In the genomic region with DNA sequence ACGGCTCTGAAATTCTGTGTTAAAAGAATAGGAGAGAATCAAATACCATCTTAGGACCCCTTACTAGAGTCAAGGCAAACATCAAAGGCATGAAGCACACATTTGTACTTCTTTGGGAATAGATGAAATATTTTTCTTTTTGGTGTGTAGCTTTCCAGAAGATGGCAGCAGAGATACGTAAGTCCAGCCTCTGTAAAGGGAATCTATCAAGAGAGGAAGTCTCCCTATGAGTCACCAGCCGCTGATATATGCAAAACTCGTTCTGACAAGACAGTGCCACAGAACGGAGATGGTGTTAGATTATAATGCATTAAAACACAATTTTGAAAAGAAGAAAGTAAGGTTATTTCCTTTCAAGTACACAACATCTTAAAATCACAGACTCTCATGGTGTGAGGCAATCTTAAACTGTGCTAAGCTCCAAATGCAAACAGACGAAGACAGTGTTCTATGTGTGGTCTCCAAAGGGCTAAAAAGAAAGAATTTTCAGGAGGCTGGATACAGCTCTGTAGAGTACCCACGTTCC, we compare ENCODE assay signal across 8 cellular contexts.
DNase-seq lines count a peak whose midpoint lies in the region; ATAC-seq and TF ChIP-seq lines count a peak whose summit lies in the region.

No MANE protein-coding gene starts in this region.

- intact Hi-C loops in activated B cell treated with CpG ODN at 0.5 μM for 24 hours (cut with micrococcal nuclease) (loop anchor here (5.0 kb wide), 2 partner anchors 303 to 1333 kb away; a partner anchor contains a TSS), mucosa of descending colon (cut with DNase I, micrococcal nuclease) (no loop called here)

- no peak overlapping the region for H3K9ac ChIP-seq in endodermal cell (ENCODE audit: extremely low read depth, low read length, poor library complexity, severe bottlenecking)

- POLR2A ChIA-PET in activated B cell treated with CpG ODN at 0.5 μM for 24 hours (lab: Charles Lee): no interaction called here

- H3K4me1 Mint-ChIP-seq in activated B cell treated with CpG ODN at 0.5 μM for 24 hours (no peaks in the 10 kb centered on the region), endodermal cell (no peaks in the 10 kb centered on the region)

- DNase-seq in COLO829 (ENCODE audit: low spot score): peak; percentile 81
- peak; percentile 71 for DNase-seq in NCI-H226
- no peak for DNase-seq in activated B cell treated with CpG ODN at 0.5 μM for 24 hours
- peak; percentile 60 for DNase-seq in endodermal cell
- peak in 1 of 3 donors; percentile 74 for DNase-seq in mucosa of descending colon
- DNase-seq in stimulated activated naive CD4-positive, alpha-beta T cell treated with Interleukin-2 at 50 U/mL for 16 hours (lab: John Stamatoyannopoulos, UW): peak; percentile 54

- TF ChIP-seq CTCF in activated B cell treated with CpG ODN at 0.5 μM for 24 hours (IDR thresholded peaks at IDR 0.05) (no peak), endodermal cell (conservative IDR thresholded peaks at IDR 0.05) (peak; percentile 81), mucosa of descending colon (IDR thresholded peaks at IDR 0.05) (no peak)

- 23 to 36% methylated on average over 3 to 6 of the region's 7 CpGs for WGBS in endodermal cell (ENCODE audit: insufficient coverage in 1 of 2, insufficient read length in 1 of 2), 2 experiments

- H3K36me3 Mint-ChIP-seq in activated B cell treated with CpG ODN at 0.5 μM for 24 hours (ENCODE audit: low read depth): no peaks in the 10 kb centered on the region
- H3K36me3 Mint-ChIP-seq in endodermal cell (ENCODE audit: low read depth): no peaks in the 10 kb centered on the region

- H3K9me3 Mint-ChIP-seq in activated B cell treated with CpG ODN at 0.5 μM for 24 hours: no peaks in the 10 kb centered on the region
- H3K9me3 Mint-ChIP-seq in endodermal cell: peaks cover 9% of the 10 kb centered on the region

- no peaks in the 10 kb centered on the region for H3K27me3 ChIP-seq in endodermal cell (ENCODE audit: control insufficient read depth, insufficient read depth, low read length, poor library complexity, severe bottlenecking)

- H3K27me3 Mint-ChIP-seq in activated B cell treated with CpG ODN at 0.5 μM for 24 hours: no peaks in the 10 kb centered on the region
- H3K27me3 Mint-ChIP-seq in endodermal cell (ENCODE audit: insufficient read depth): peaks cover under 1% of the 10 kb centered on the region

- H3K4me3 Mint-ChIP-seq in activated B cell treated with CpG ODN at 0.5 μM for 24 hours (no peak overlapping the region), endodermal cell (no peak overlapping the region)

- no peak overlapping the region for H3K27ac Mint-ChIP-seq in activated B cell treated with CpG ODN at 0.5 μM for 24 hours
- no peak overlapping the region for H3K27ac Mint-ChIP-seq in endodermal cell

- CTCF ChIA-PET in activated B cell treated with CpG ODN at 0.5 μM for 24 hours (lab: Charles Lee): interaction anchor here (1.6 to 1.9 kb wide), 2 partner anchors 20 to 23 kb away, joined by 6 to 7 read pairs; no protein-coding TSS in a partner anchor

- ATAC-seq in GM19351 (IDR thresholded peaks at IDR 0.05; ENCODE audit: unreplicated experiment) (peak; percentile 100), HG03354 (IDR thresholded peaks at IDR 0.05; ENCODE audit: poor library complexity, severe bottlenecking, unreplicated experiment) (peak; percentile 100), activated B cell treated with CpG ODN at 0.5 μM for 24 hours (ENCODE audit: low read depth) (peak; percentile 92), mucosa of descending colon (peak; percentile 96)

- no peak overlapping the region for H3K27ac ChIP-seq in endodermal cell (ENCODE audit: low read depth, low read length)

- H3K9me3 ChIP-seq in endodermal cell (ENCODE audit: control insufficient read depth, low read length) (peaks cover 7% of the 10 kb centered on the region), mucosa of descending colon (no peaks in the 10 kb centered on the region)

- H3K4me1 ChIP-seq in endodermal cell (ENCODE audit: control insufficient read depth, insufficient read depth, low read length): peaks cover 5% of the 10 kb centered on the region
- no peaks in the 10 kb centered on the region for H3K4me1 ChIP-seq in mucosa of descending colon (ENCODE audit: low read depth)

- H3K36me3 ChIP-seq in endodermal cell (ENCODE audit: control insufficient read depth, insufficient read depth, low read length) (no peaks in the 10 kb centered on the region), mucosa of descending colon (ENCODE audit: low read depth) (no peaks in the 10 kb centered on the region)

- H3K4me3 ChIP-seq in endodermal cell (ENCODE audit: low read length): no peak overlapping the region
- no peak overlapping the region for H3K4me3 ChIP-seq in mucosa of descending colon
